ENCODE assay signal across 1 cellular context in genomic region chr22:36352775-36353507, GRCh38.
A peak's percentile ranks its signal among the peaks of the same experiment; 100 is the strongest.
TF ChIP-seq lines count a peak whose summit lies in the region.

No MANE protein-coding gene starts in this region.

TF ChIP-seq in HepG2, 621 proteins besides CTCF, POLR2A, EP300 and RAD21 (continued from another document and continues in another):
- TF ChIP-seq HNF1B (CRISPR knock-in tag; IDR thresholded peaks at IDR 0.05) (no peak), EZH2 (conservative IDR thresholded peaks at IDR 0.05; ENCODE audit: low read depth, low read length) (no peak), NFKB2 (CRISPR knock-in tag; IDR thresholded peaks at IDR 0.05; ENCODE audit: borderline replicate concordance) (no peak), U2AF2 (IDR thresholded peaks at IDR 0.05; ENCODE audit: low read depth, low read length) (no peak), TBX3 (IDR thresholded peaks at IDR 0.05; ENCODE audit: borderline replicate concordance) (no peak), KLF15 (CRISPR knock-in tag; IDR thresholded peaks at IDR 0.05; ENCODE audit: borderline replicate concordance) (no peak), KDM2A (CRISPR knock-in tag; IDR thresholded peaks at IDR 0.05; ENCODE audit: borderline replicate concordance, low read depth) (peak; percentile 23), ATAD3A (CRISPR knock-in tag; IDR thresholded peaks at IDR 0.05) (no peak), ZNF382 (CRISPR knock-in tag; IDR thresholded peaks at IDR 0.05; ENCODE audit: borderline replicate concordance) (no peak), GLMP (CRISPR knock-in tag; IDR thresholded peaks at IDR 0.05; ENCODE audit: borderline replicate concordance) (no peak), ZKSCAN1 (IDR thresholded peaks at IDR 0.05; ENCODE audit: low read length) (no peak), BORCS8-MEF2B (CRISPR knock-in tag; IDR thresholded peaks at IDR 0.05) (peak; percentile 66; the same call in 1 of the 2 replicates), RELA (CRISPR knock-in tag; IDR thresholded peaks at IDR 0.05) (no peak), HHEX (CRISPR knock-in tag; IDR thresholded peaks at IDR 0.05) (no peak), ATF7-NPFF (CRISPR knock-in tag; IDR thresholded peaks at IDR 0.05; ENCODE audit: low read depth) (no peak; the same call in 1 of the 2 replicates), ZNF510 (CRISPR knock-in tag; IDR thresholded peaks at IDR 0.05; ENCODE audit: low read depth) (no peak), ZNF432 (CRISPR knock-in tag; IDR thresholded peaks at IDR 0.05; ENCODE audit: borderline replicate concordance) (no peak), ZNF441 (CRISPR knock-in tag; IDR thresholded peaks at IDR 0.05; ENCODE audit: borderline replicate concordance) (no peak), ZNF674 (CRISPR knock-in tag; IDR thresholded peaks at IDR 0.05; ENCODE audit: low read depth) (no peak), ZNF367 (CRISPR knock-in tag; IDR thresholded peaks at IDR 0.05; ENCODE audit: borderline replicate concordance) (no peak), ZKSCAN5 (CRISPR knock-in tag; IDR thresholded peaks at IDR 0.05) (no peak), RNF2 (conservative IDR thresholded peaks at IDR 0.05; ENCODE audit: low read depth) (no peak), PAX8 (CRISPR knock-in tag; IDR thresholded peaks at IDR 0.05; ENCODE audit: borderline replicate concordance) (no peak), HNF4A (CRISPR knock-in tag; IDR thresholded peaks at IDR 0.05) (peak; percentile 74), HBP1 (CRISPR knock-in tag; IDR thresholded peaks at IDR 0.05; ENCODE audit: low read depth) (0 out of 2 replicates have a peak, but pooled peaks have one; percentile 41), ZHX2 (IDR thresholded peaks at IDR 0.05; ENCODE audit: low read depth) (no peak), ZHX2 (CRISPR knock-in tag; IDR thresholded peaks at IDR 0.05; ENCODE audit: borderline replicate concordance) (no peak), HMG20A (CRISPR knock-in tag; IDR thresholded peaks at IDR 0.05; ENCODE audit: borderline replicate concordance) (peak; percentile 55; the same call in 1 of the 2 replicates), NFATC3 (CRISPR knock-in tag; IDR thresholded peaks at IDR 0.05) (no peak), GATAD1 (CRISPR knock-in tag; IDR thresholded peaks at IDR 0.05) (no peak), MIXL1 (CRISPR knock-in tag; IDR thresholded peaks at IDR 0.05) (peak; percentile 57; the same call in 1 of the 2 replicates), ZNF264 (CRISPR knock-in tag; IDR thresholded peaks at IDR 0.05) (no peak), ZBTB20 (CRISPR knock-in tag; IDR thresholded peaks at IDR 0.05; ENCODE audit: borderline replicate concordance, low read depth) (no peak), KDM4B (CRISPR knock-in tag; IDR thresholded peaks at IDR 0.05) (no peak), TFDP2 (CRISPR knock-in tag; IDR thresholded peaks at IDR 0.05) (peak; percentile 63), ZNF280B (CRISPR knock-in tag; IDR thresholded peaks at IDR 0.05; ENCODE audit: borderline replicate concordance) (no peak)
- TF ChIP-seq, protein P1, sequence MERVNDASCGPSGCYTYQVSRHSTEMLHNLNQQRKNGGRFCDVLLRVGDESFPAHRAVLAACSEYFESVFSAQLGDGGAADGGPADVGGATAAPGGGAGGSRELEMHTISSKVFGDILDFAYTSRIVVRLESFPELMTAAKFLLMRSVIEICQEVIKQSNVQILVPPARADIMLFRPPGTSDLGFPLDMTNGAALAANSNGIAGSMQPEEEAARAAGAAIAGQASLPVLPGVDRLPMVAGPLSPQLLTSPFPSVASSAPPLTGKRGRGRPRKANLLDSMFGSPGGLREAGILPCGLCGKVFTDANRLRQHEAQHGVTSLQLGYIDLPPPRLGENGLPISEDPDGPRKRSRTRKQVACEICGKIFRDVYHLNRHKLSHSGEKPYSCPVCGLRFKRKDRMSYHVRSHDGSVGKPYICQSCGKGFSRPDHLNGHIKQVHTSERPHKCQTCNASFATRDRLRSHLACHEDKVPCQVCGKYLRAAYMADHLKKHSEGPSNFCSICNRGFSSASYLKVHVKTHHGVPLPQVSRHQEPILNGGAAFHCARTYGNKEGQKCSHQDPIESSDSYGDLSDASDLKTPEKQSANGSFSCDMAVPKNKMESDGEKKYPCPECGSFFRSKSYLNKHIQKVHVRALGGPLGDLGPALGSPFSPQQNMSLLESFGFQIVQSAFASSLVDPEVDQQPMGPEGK (CRISPR knock-in tag; IDR thresholded peaks at IDR 0.05) = peak; percentile 95
- TF ChIP-seq, protein P2, sequence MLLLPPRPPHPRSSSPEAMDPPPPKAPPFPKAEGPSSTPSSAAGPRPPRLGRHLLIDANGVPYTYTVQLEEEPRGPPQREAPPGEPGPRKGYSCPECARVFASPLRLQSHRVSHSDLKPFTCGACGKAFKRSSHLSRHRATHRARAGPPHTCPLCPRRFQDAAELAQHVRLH (CRISPR knock-in tag; IDR thresholded peaks at IDR 0.05; ENCODE audit: borderline replicate concordance, low read depth) = no peak; the same call in none of the 2 replicates
- TF ChIP-seq, protein P3, sequence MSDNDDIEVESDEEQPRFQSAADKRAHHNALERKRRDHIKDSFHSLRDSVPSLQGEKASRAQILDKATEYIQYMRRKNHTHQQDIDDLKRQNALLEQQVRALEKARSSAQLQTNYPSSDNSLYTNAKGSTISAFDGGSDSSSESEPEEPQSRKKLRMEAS (IDR thresholded peaks at IDR 0.05) = no peak
- TF ChIP-seq, protein P4, sequence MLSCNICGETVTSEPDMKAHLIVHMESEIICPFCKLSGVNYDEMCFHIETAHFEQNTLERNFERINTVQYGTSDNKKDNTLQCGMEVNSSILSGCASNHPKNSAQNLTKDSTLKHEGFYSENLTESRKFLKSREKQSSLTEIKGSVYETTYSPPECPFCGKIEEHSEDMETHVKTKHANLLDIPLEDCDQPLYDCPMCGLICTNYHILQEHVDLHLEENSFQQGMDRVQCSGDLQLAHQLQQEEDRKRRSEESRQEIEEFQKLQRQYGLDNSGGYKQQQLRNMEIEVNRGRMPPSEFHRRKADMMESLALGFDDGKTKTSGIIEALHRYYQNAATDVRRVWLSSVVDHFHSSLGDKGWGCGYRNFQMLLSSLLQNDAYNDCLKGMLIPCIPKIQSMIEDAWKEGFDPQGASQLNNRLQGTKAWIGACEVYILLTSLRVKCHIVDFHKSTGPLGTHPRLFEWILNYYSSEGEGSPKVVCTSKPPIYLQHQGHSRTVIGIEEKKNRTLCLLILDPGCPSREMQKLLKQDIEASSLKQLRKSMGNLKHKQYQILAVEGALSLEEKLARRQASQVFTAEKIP (CRISPR knock-in tag; IDR thresholded peaks at IDR 0.05; ENCODE audit: borderline replicate concordance) = no peak
